1 cellular context compared by ENCODE assay signal in the genomic region with DNA sequence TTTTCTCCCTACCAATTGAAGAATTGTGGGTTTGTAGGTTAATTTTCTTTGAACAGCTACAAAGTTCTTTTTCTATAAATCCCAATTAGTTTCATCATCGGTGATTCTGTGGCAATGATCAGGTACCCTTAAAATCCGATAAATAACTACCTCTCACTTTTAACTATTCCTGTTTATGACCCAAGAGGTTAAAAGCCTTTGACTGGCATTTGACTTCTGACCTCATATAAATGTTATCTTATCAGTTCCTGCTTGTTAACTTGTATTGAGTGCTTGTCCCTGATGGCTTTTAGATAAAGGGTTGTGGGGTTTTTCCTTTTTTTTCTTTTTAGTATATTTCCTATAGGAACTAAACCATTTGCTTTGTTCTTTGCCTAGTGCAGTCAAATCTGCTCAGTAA.
TF ChIP-seq lines count a peak whose summit lies in the region.

No MANE protein-coding gene starts in this region.

TF ChIP-seq in HepG2, 621 proteins besides CTCF, POLR2A, EP300 and RAD21 (continued from another document):
- TF ChIP-seq HHEX (CRISPR knock-in tag; IDR thresholded peaks at IDR 0.05), result 0 out of 2 replicates have a peak, but pooled peaks have one; percentile 12
- TF ChIP-seq NR2F2 (IDR thresholded peaks at IDR 0.05; ENCODE audit: borderline replicate concordance, low read depth), result peak; percentile 87
- no peak for TF ChIP-seq ZNF891 (CRISPR knock-in tag; IDR thresholded peaks at IDR 0.05)
- no peak for TF ChIP-seq SOX13 (IDR thresholded peaks at IDR 0.05)
- peak in 1 of 2 experiments; percentile 13; a peak in 1 of 4 replicates for TF ChIP-seq SOX13 (CRISPR knock-in tag; conservative IDR thresholded peaks at IDR 0.05 in 1 of 2, IDR thresholded peaks at IDR 0.05 in 1 of 2)
